14 cellular contexts compared by ENCODE assay signal in genomic region chr6:110656492-110656891, GRCh38.
DNase-seq lines count a peak whose midpoint lies in the region; ATAC-seq and TF ChIP-seq lines count a peak whose summit lies in the region.
"Had no signal": no experiment of that assay in that cellular context is flagged by ENCODE, and none has a peak within 500 bp of the region (broad histone marks: within the 10 kb centered on the region; RNA-seq: fewer than 3 reads in every experiment).

No MANE protein-coding gene starts in this region.

- TF ChIP-seq POLR2A in body of pancreas (IDR thresholded peaks at IDR 0.05) = no peak

- H3K27ac ChIP-seq in C4-2B = peak overlapping the region; percentile 96; the same call in 1 of the 2 replicates
- peak overlapping the region in 2 of 4 donors; percentile 7 to 20 for H3K27ac ChIP-seq in body of pancreas

- in situ Hi-C loops in ACHN (cut with HindIII; ENCODE audit: low pct_ligation_motif_present, low pct_unique_long_range_greater_than_20kb, low sequenced_read_pairs) = no loop called here

- H3K27me3 ChIP-seq in body of pancreas = no peaks in the 10 kb centered on the region

- H3K4me1 ChIP-seq in body of pancreas = peaks cover 23% of the 10 kb centered on the region

- intact Hi-C loops in body of pancreas (cut with DNase I) (no loop called here), left colon (cut with DNase I, micrococcal nuclease) (no loop called here)

- no peaks in the 10 kb centered on the region for H3K27me3 Mint-ChIP-seq in activated naive CD8-positive, alpha-beta T cell treated with anti-CD3 and anti-CD28 coated beads for 36 hours

- DNase-seq in NCI-H146 (lab: John Stamatoyannopoulos, UW) (peak; percentile 41), body of pancreas (peak in 3 of 4 donors; percentile 18 to 61 (median 46)), left colon (peak in 1 of 2 donors; percentile 26), glomerular visceral epithelial cell (ENCODE audit: extremely low spot score) (no peak), ACHN (no peak)
- DNase-seq in activated naive CD8-positive, alpha-beta T cell treated with anti-CD3 and anti-CD28 coated beads for 36 hours = no peak
- DNase-seq: DMS79 treated with DMSO at 0.1 percent for 48 hours; effector CD4-positive, alpha-beta T cell; KG1; NCI-H187; T-helper 2 cell had no signal

- H3K9me3 Mint-ChIP-seq in activated naive CD8-positive, alpha-beta T cell treated with anti-CD3 and anti-CD28 coated beads for 36 hours = peaks cover 2% of the 10 kb centered on the region
- H3K9me3 Mint-ChIP-seq: activated T-helper 1 cell treated with anti-CD3 and anti-CD28 coated beads, Interleukin-12 subunit alpha, Interleukin-12 subunit beta, Interleukin-2, Interleukin-4 antibody, amounts not matched to agents 30 ng/mL and 10 ng/mL and 1 ng/mL, durations not matched to agents 14 hours and 24 hours and 36 hours had no signal

- H3K4me3 ChIP-seq in body of pancreas = no peak overlapping the region

- H3K27ac Mint-ChIP-seq in activated naive CD8-positive, alpha-beta T cell treated with anti-CD3 and anti-CD28 coated beads for 36 hours = no peak overlapping the region
- H3K27ac Mint-ChIP-seq: activated T-helper 1 cell treated with anti-CD3 and anti-CD28 coated beads, Interleukin-12 subunit alpha, Interleukin-12 subunit beta, Interleukin-2, Interleukin-4 antibody, amounts not matched to agents 30 ng/mL and 10 ng/mL and 1 ng/mL, durations not matched to agents 14 hours and 24 hours and 36 hours had no signal

- H3K36me3 Mint-ChIP-seq in activated naive CD8-positive, alpha-beta T cell treated with anti-CD3 and anti-CD28 coated beads for 36 hours = peaks cover 2% of the 10 kb centered on the region

- 24 to 26% methylated on average over 3 of the region's 3 CpGs for WGBS in body of pancreas, 2 donors

- no peaks in the 10 kb centered on the region for H3K9me3 ChIP-seq in body of pancreas

- peaks cover 2% of the 10 kb centered on the region for H3K4me1 Mint-ChIP-seq in activated naive CD8-positive, alpha-beta T cell treated with anti-CD3 and anti-CD28 coated beads for 36 hours

- peak; percentile 85 for ATAC-seq in body of pancreas
- ATAC-seq in left colon = peak; percentile 90
- ATAC-seq in SK-N-SH treated with all-trans-retinoic acid at 6 μM for 48 hours = no peak

- no peak for TF ChIP-seq CTCF in C4-2B (conservative IDR thresholded peaks at IDR 0.05)
- no peak for TF ChIP-seq CTCF in body of pancreas (IDR thresholded peaks at IDR 0.05)

- H3K36me3 ChIP-seq in body of pancreas (replicated peaks in 1 of 2; ENCODE audit: insufficient read depth in 1 of 2, low read depth in 2 of 2) = no peaks in the 10 kb centered on the region

- no peak overlapping the region for H3K4me3 Mint-ChIP-seq in activated naive CD8-positive, alpha-beta T cell treated with anti-CD3 and anti-CD28 coated beads for 36 hours
- H3K4me3 Mint-ChIP-seq: activated T-helper 1 cell treated with anti-CD3 and anti-CD28 coated beads, Interleukin-12 subunit alpha, Interleukin-12 subunit beta, Interleukin-2, Interleukin-4 antibody, amounts not matched to agents 30 ng/mL and 10 ng/mL and 1 ng/mL, durations not matched to agents 14 hours and 24 hours and 36 hours had no signal

TF ChIP-seq in SK-N-SH treated with all-trans-retinoic acid at 6 μM for 48 hours, 23 proteins besides CTCF, POLR2A, EP300 and RAD21:
- TF ChIP-seq GLIS3 (CRISPR knock-in tag; IDR thresholded peaks at IDR 0.05) (no peak), ZNF70 (CRISPR knock-in tag; IDR thresholded peaks at IDR 0.05) (no peak), OSR1 (CRISPR knock-in tag; IDR thresholded peaks at IDR 0.05) (no peak), CSRNP3 (CRISPR knock-in tag; IDR thresholded peaks at IDR 0.05) (no peak), SNAI2 (CRISPR knock-in tag; IDR thresholded peaks at IDR 0.05) (no peak), POU6F1 (CRISPR knock-in tag; IDR thresholded peaks at IDR 0.05; ENCODE audit: borderline replicate concordance, low read depth) (no peak), ESRRG (CRISPR knock-in tag; IDR thresholded peaks at IDR 0.05) (no peak), ZFP30 (CRISPR knock-in tag; IDR thresholded peaks at IDR 0.05) (no peak), BACH2 (CRISPR knock-in tag; IDR thresholded peaks at IDR 0.05; ENCODE audit: borderline replicate concordance) (no peak), ZNF8 (CRISPR knock-in tag; IDR thresholded peaks at IDR 0.05) (no peak), PATZ1 (CRISPR knock-in tag; IDR thresholded peaks at IDR 0.05; ENCODE audit: borderline replicate concordance) (no peak), ZC3H10 (CRISPR knock-in tag; IDR thresholded peaks at IDR 0.05) (no peak), CSDC2 (CRISPR knock-in tag; IDR thresholded peaks at IDR 0.05) (no peak), PPARA (CRISPR knock-in tag; IDR thresholded peaks at IDR 0.05; ENCODE audit: borderline replicate concordance) (no peak), TOX (CRISPR knock-in tag; IDR thresholded peaks at IDR 0.05; ENCODE audit: borderline replicate concordance) (no peak), ZNF565 (CRISPR knock-in tag; conservative IDR thresholded peaks at IDR 0.05; ENCODE audit: low read depth) (no peak), ARNTL (CRISPR knock-in tag; IDR thresholded peaks at IDR 0.05; ENCODE audit: borderline replicate concordance, low read depth) (no peak), ZFP3 (CRISPR knock-in tag; IDR thresholded peaks at IDR 0.05) (no peak)

Comparison
In these comparisons a context has a peak if more than half of its experiments do, and no peak if none do; other contexts are left out.
1. DNase-seq: peak in NCI-H146 (single experiment) and body of pancreas (3 of 4); none in glomerular visceral epithelial cell (single experiment), ACHN (single experiment) and activated naive CD8-positive, alpha-beta T cell treated with anti-CD3 and anti-CD28 coated beads for 36 hours (single experiment).